In genomic region chr5:139646111-139646510, GRCh38 we compare ENCODE assay signal across 19 cellular contexts. TPM values are rescaled to one million over a fixed set of nuclear protein-coding genes. Genes with fewer than 3 reads are reported as not detected.
DNase-seq lines count a peak whose midpoint lies in the region; ATAC-seq and TF ChIP-seq lines count a peak whose summit lies in the region.
"Had no signal": no experiment of that assay in that cellular context is flagged by ENCODE, and none has a peak within 500 bp of the region (broad histone marks: within the 10 kb centered on the region; RNA-seq: fewer than 3 reads in every experiment).

No MANE protein-coding gene starts in this region.

- POLR2A ChIA-PET in MCF 10A (lab: Yijun Ruan, JAX) (interaction anchor here (0.6 to 1.7 kb wide), 3 partner anchors 9 to 351 kb away, joined by 3 to 9 read pairs (median 6); no protein-coding TSS in a partner anchor), activated B cell treated with CpG ODN at 0.5 μM for 24 hours (lab: Charles Lee) (interaction anchor here (0.5 to 11.7 kb wide), 3 partner anchors 10 to 51 kb away, joined by 3 to 772 read pairs (median 5); no protein-coding TSS in a partner anchor)
- POLR2A ChIA-PET in activated CD8-positive, alpha-beta T cell treated with anti-CD3 and anti-CD28 coated beads for 36 hours (lab: Charles Lee), result interaction anchor here (1.7 to 11.4 kb wide), 2 partner anchors 10 to 21 kb away, joined by 6 to 87 read pairs; no protein-coding TSS in a partner anchor

- H3K4me1 ChIP-seq in breast epithelium, result peaks cover 5 to 15% of the 10 kb centered on the region in 2 donors
- peaks cover 0 to 46% (median 25%) of the 10 kb centered on the region in 4 donors for H3K4me1 ChIP-seq in right lobe of liver

- TF ChIP-seq POLR2A in breast epithelium (IDR thresholded peaks at IDR 0.05), result no peak
- TF ChIP-seq POLR2A in right lobe of liver (IDR thresholded peaks at IDR 0.05), result no peak

- H3K27me3 Mint-ChIP-seq in MCF 10A (ENCODE audit: insufficient read depth, unreplicated experiment), result no peaks in the 10 kb centered on the region
- H3K27me3 Mint-ChIP-seq in activated B cell treated with CpG ODN at 0.5 μM for 24 hours, result no peaks in the 10 kb centered on the region
- H3K27me3 Mint-ChIP-seq in stimulated activated memory B cell treated with anti-CD40 and anti-IgM and Interleukin-4, amounts not matched to agents 10 μg/mL and 1 μg/mL and 100 μg/mL, for 72 hours, result no peaks in the 10 kb centered on the region
- peaks cover 31% of the 10 kb centered on the region for H3K27me3 Mint-ChIP-seq in activated CD8-positive, alpha-beta T cell treated with anti-CD3 and anti-CD28 coated beads for 36 hours

- intact Hi-C loops in breast epithelium (cut with DNase I; ENCODE audit: low total_unique reads), result loop anchor here (10.0 kb wide), 1 partner anchor 49 kb away; no protein-coding TSS in a partner anchor
- intact Hi-C loops in MCF 10A (cut with micrococcal nuclease), result no loop called here
- intact Hi-C loops in activated B cell treated with CpG ODN at 0.5 μM for 24 hours (cut with micrococcal nuclease), result no loop called here
- intact Hi-C loops in right lobe of liver (cut with DNase I), result no loop called here
- intact Hi-C loops in activated CD8-positive, alpha-beta T cell treated with anti-CD3 and anti-CD28 coated beads for 36 hours (cut with micrococcal nuclease), result no loop called here

- H3K36me3 Mint-ChIP-seq in MCF 10A (ENCODE audit: insufficient read depth, unreplicated experiment), result peaks cover 7% of the 10 kb centered on the region
- peaks cover 9% of the 10 kb centered on the region for H3K36me3 Mint-ChIP-seq in activated B cell treated with CpG ODN at 0.5 μM for 24 hours (ENCODE audit: low read depth)
- peaks cover 13% of the 10 kb centered on the region for H3K36me3 Mint-ChIP-seq in stimulated activated memory B cell treated with anti-CD40 and anti-IgM and Interleukin-4, amounts not matched to agents 10 μg/mL and 1 μg/mL and 100 μg/mL, for 72 hours
- no peaks in the 10 kb centered on the region for H3K36me3 Mint-ChIP-seq in activated CD8-positive, alpha-beta T cell treated with anti-CD3 and anti-CD28 coated beads for 36 hours (ENCODE audit: low read depth)
- H3K36me3 Mint-ChIP-seq: activated naive CD4-positive, alpha-beta T cell treated with anti-CD3 and anti-CD28 coated beads, Interleukin-2, amount 10 ng/mL, durations not matched to agents 7 days and 5 days had no signal

- TF ChIP-seq CTCF in breast epithelium (IDR thresholded peaks at IDR 0.05), result no peak
- TF ChIP-seq CTCF in MCF 10A (IDR thresholded peaks at IDR 0.05; ENCODE audit: unreplicated experiment), result no peak
- no peak for TF ChIP-seq CTCF in activated B cell treated with CpG ODN at 0.5 μM for 24 hours (IDR thresholded peaks at IDR 0.05)
- no peak for TF ChIP-seq CTCF in right lobe of liver (IDR thresholded peaks at IDR 0.05)
- TF ChIP-seq CTCF in activated CD8-positive, alpha-beta T cell treated with anti-CD3 and anti-CD28 coated beads for 36 hours (IDR thresholded peaks at IDR 0.05), result no peak

- peaks cover 18% of the 10 kb centered on the region for H3K4me1 Mint-ChIP-seq in MCF 10A (ENCODE audit: insufficient read depth, unreplicated experiment)
- H3K4me1 Mint-ChIP-seq in activated B cell treated with CpG ODN at 0.5 μM for 24 hours, result peaks cover 65% of the 10 kb centered on the region
- H3K4me1 Mint-ChIP-seq in stimulated activated memory B cell treated with anti-CD40 and anti-IgM and Interleukin-4, amounts not matched to agents 10 μg/mL and 1 μg/mL and 100 μg/mL, for 72 hours, result peaks cover 60% of the 10 kb centered on the region
- peaks cover 21% of the 10 kb centered on the region for H3K4me1 Mint-ChIP-seq in activated CD8-positive, alpha-beta T cell treated with anti-CD3 and anti-CD28 coated beads for 36 hours (ENCODE audit: low read depth)

- DNase-seq in breast epithelium (ENCODE audit: low spot score in 2 of 2) (peak; percentile 16 to 47), MCF 10A (ENCODE audit: unreplicated experiment) (no peak), activated B cell treated with CpG ODN at 0.5 μM for 24 hours (peak; percentile 12), right lobe of liver (peak; percentile 2 to 14 (median 12))
- DNase-seq in activated CD4-positive, alpha-beta T cell treated with anti-CD3 and anti-CD28 coated beads for 48 hours, result no peak
- no peak for DNase-seq in activated CD8-positive, alpha-beta T cell treated with anti-CD3 and anti-CD28 coated beads for 36 hours
- DNase-seq: activated CD4-positive, alpha-beta T cell treated with anti-CD3 and anti-CD28 coated beads, Interleukin-2, amount 50 U/mL, for 48 hours; activated naive CD4-positive, alpha-beta T cell treated with anti-CD3 and anti-CD28 coated beads, Interleukin-2, amount 10 ng/mL, durations not matched to agents 7 days and 5 days; activated T-cell treated with anti-CD3 and anti-CD28 coated beads, Interleukin-2, amount 50 U/mL, for 1 hour; KG1; NCI-H1092; NCI-H2081 treated with DMSO at 0.1 percent for 48 hours; NCI-H510A treated with DMSO at 0.1 percent for 48 hours; stimulated activated CD8-positive, alpha-beta memory T cell treated with anti-CD3 and anti-CD28 coated beads, Interleukin-4, amount 100 ng/mL, for 48 hours had no signal

- CTCF ChIA-PET in MCF 10A (lab: Yijun Ruan, JAX) (interaction anchor here (1.1 to 5.5 kb wide), 2 partner anchors 12 to 14 kb away, joined by 3 to 62 read pairs; no protein-coding TSS in a partner anchor), activated B cell treated with CpG ODN at 0.5 μM for 24 hours (lab: Charles Lee) (no interaction called here)
- CTCF ChIA-PET in activated CD8-positive, alpha-beta T cell treated with anti-CD3 and anti-CD28 coated beads for 36 hours (lab: Charles Lee), result interaction anchor here (2.1 to 3.1 kb wide), 2 partner anchors 9 to 120 kb away, joined by 15 to 31 read pairs; no protein-coding TSS in a partner anchor

- BruUV-seq in MCF 10A (replicated peaks; lab: Mats Ljungman, UMichigan), result no TSS peak

- H3K27ac Mint-ChIP-seq in MCF 10A (ENCODE audit: low read depth, unreplicated experiment), result no peak overlapping the region
- peak overlapping the region; percentile 46 for H3K27ac Mint-ChIP-seq in activated B cell treated with CpG ODN at 0.5 μM for 24 hours
- H3K27ac Mint-ChIP-seq in stimulated activated memory B cell treated with anti-CD40 and anti-IgM and Interleukin-4, amounts not matched to agents 10 μg/mL and 1 μg/mL and 100 μg/mL, for 72 hours, result peak overlapping the region; percentile 13
- no peak overlapping the region for H3K27ac Mint-ChIP-seq in activated CD8-positive, alpha-beta T cell treated with anti-CD3 and anti-CD28 coated beads for 36 hours
- H3K27ac Mint-ChIP-seq: activated naive CD4-positive, alpha-beta T cell treated with anti-CD3 and anti-CD28 coated beads, Interleukin-2, amount 10 ng/mL, durations not matched to agents 7 days and 5 days had no signal

- ATAC-seq in activated B cell treated with CpG ODN at 0.5 μM for 24 hours (ENCODE audit: low read depth), result no peak
- ATAC-seq in right lobe of liver, result no peak
- no peak for ATAC-seq in stimulated activated memory B cell treated with anti-CD40 and anti-IgM and Interleukin-4, amounts not matched to agents 10 μg/mL and 1 μg/mL and 100 μg/mL, for 72 hours
- no peak for ATAC-seq in HG03175 (IDR thresholded peaks at IDR 0.05; ENCODE audit: unreplicated experiment)
- ATAC-seq in activated CD8-positive, alpha-beta T cell treated with anti-CD3 and anti-CD28 coated beads for 36 hours, result no peak
- ATAC-seq: naive thymus-derived CD8-positive, alpha-beta T cell had no signal

- no peaks in the 10 kb centered on the region for H3K27me3 ChIP-seq in breast epithelium
- no peaks in the 10 kb centered on the region for H3K27me3 ChIP-seq in right lobe of liver

- H3K4me3 Mint-ChIP-seq in MCF 10A (ENCODE audit: unreplicated experiment) (no peak overlapping the region), activated B cell treated with CpG ODN at 0.5 μM for 24 hours (no peak overlapping the region)
- H3K4me3 Mint-ChIP-seq in stimulated activated memory B cell treated with anti-CD40 and anti-IgM and Interleukin-4, amounts not matched to agents 10 μg/mL and 1 μg/mL and 100 μg/mL, for 72 hours, result no peak overlapping the region
- H3K4me3 Mint-ChIP-seq in activated CD8-positive, alpha-beta T cell treated with anti-CD3 and anti-CD28 coated beads for 36 hours, result no peak overlapping the region
- H3K4me3 Mint-ChIP-seq: activated naive CD4-positive, alpha-beta T cell treated with anti-CD3 and anti-CD28 coated beads, Interleukin-2, amount 10 ng/mL, durations not matched to agents 7 days and 5 days had no signal

- no CpG with 5 or more reads among the region's 3 CpGs for WGBS in right lobe of liver (ENCODE audit: insufficient coverage, low coverage, low lambda C conversion rate, missing lambda C conversion rate)

- H3K36me3 ChIP-seq in breast epithelium (no peaks in the 10 kb centered on the region), right lobe of liver (no peaks in the 10 kb centered on the region)
- H3K36me3 ChIP-seq: suprapubic skin had no signal

- H3K4me3 ChIP-seq in breast epithelium (no peak overlapping the region), right lobe of liver (no peak overlapping the region)

- H3K27ac ChIP-seq in breast epithelium, result no peak overlapping the region
- no peak overlapping the region for H3K27ac ChIP-seq in right lobe of liver
- H3K27ac ChIP-seq: coronary artery, suprapubic skin had no signal

- no peaks in the 10 kb centered on the region for H3K9me3 Mint-ChIP-seq in MCF 10A (ENCODE audit: unreplicated experiment)
- no peaks in the 10 kb centered on the region for H3K9me3 Mint-ChIP-seq in activated B cell treated with CpG ODN at 0.5 μM for 24 hours
- H3K9me3 Mint-ChIP-seq in stimulated activated memory B cell treated with anti-CD40 and anti-IgM and Interleukin-4, amounts not matched to agents 10 μg/mL and 1 μg/mL and 100 μg/mL, for 72 hours, result no peaks in the 10 kb centered on the region
- H3K9me3 Mint-ChIP-seq in activated CD8-positive, alpha-beta T cell treated with anti-CD3 and anti-CD28 coated beads for 36 hours, result no peaks in the 10 kb centered on the region
- H3K9me3 Mint-ChIP-seq: activated naive CD4-positive, alpha-beta T cell treated with anti-CD3 and anti-CD28 coated beads, Interleukin-2, amount 10 ng/mL, durations not matched to agents 7 days and 5 days had no signal

- H3K9me3 ChIP-seq in breast epithelium (no peaks in the 10 kb centered on the region), right lobe of liver (no peaks in the 10 kb centered on the region)
- H3K9me3 ChIP-seq: suprapubic skin had no signal

RNA-seq across cellular contexts. Expression of gene CXXC5, which starts 2.0 kb away (rescaled TPM):
- total RNA-seq in breast epithelium (10 to 100 TPM; 33.9 to 66.9 (median 38.3) TPM), MCF 10A (2022) (7.8 and 10.9 TPM in 2 replicates), activated B cell treated with CpG ODN at 0.5 μM for 24 hours (94.9 and 115 TPM in 2 replicates), right lobe of liver (10 to 100 TPM; 44.5 to 84.9 (median 66.4) TPM)
- total RNA-seq in activated CD8-positive, alpha-beta T cell treated with anti-CD3 and anti-CD28 coated beads for 36 hours, result 1 to 10 TPM; 3.5 to 4.3 TPM

Comparison
In these comparisons a context has a peak if more than half of its experiments do, and no peak if none do; other contexts are left out.
1. DNase-seq: peak in breast epithelium (2 of 2), activated B cell treated with CpG ODN at 0.5 μM for 24 hours (single experiment) and right lobe of liver (3 of 3); none in MCF 10A (single experiment), activated CD4-positive, alpha-beta T cell treated with anti-CD3 and anti-CD28 coated beads for 48 hours (single experiment) and activated CD8-positive, alpha-beta T cell treated with anti-CD3 and anti-CD28 coated beads for 36 hours (single experiment).
2. H3K27ac Mint-ChIP-seq: peak in activated B cell treated with CpG ODN at 0.5 μM for 24 hours (single experiment) and stimulated activated memory B cell treated with anti-CD40 and anti-IgM and Interleukin-4, amounts not matched to agents 10 μg/mL and 1 μg/mL and 100 μg/mL, for 72 hours (single experiment); none in MCF 10A (single experiment) and activated CD8-positive, alpha-beta T cell treated with anti-CD3 and anti-CD28 coated beads for 36 hours (single experiment).